In genomic region chrX:109440475-109440874, GRCh38 we compare ENCODE assay signal across 11 cellular contexts. TPM values are rescaled to one million over a fixed set of nuclear protein-coding genes. Genes with fewer than 3 reads are reported as not detected.
DNase-seq lines count a peak whose midpoint lies in the region; ATAC-seq and TF ChIP-seq lines count a peak whose summit lies in the region.
"Had no signal": no experiment of that assay in that cellular context is flagged by ENCODE, and none has a peak within 500 bp of the region (broad histone marks: within the 10 kb centered on the region; RNA-seq: fewer than 3 reads in every experiment).

No MANE protein-coding gene starts in this region.

- DNase-seq in GM12864 (ENCODE audit: low read depth), result peak; percentile 21
- peak; percentile 61 to 77 for DNase-seq in NOMO-1 (lab: John Stamatoyannopoulos, UW; ENCODE audit: unreplicated experiment in 2 of 2)
- no peak for DNase-seq in NK-92 (lab: John Stamatoyannopoulos, UW; ENCODE audit: unreplicated experiment)
- no peak for DNase-seq in DMS 273 treated with DMSO at 0.1 percent for 48 hours (lab: John Stamatoyannopoulos, UW)
- DNase-seq in activated CD4-positive, alpha-beta T cell treated with anti-CD3 and anti-CD28 coated beads for 4 hours, result no peak
- no peak for DNase-seq in activated naive CD8-positive, alpha-beta T cell treated with anti-CD3 and anti-CD28 coated beads for 36 hours
- DNase-seq: NCI-H187, small intestine had no signal

- no peaks in the 10 kb centered on the region for H3K36me3 Mint-ChIP-seq in activated naive CD8-positive, alpha-beta T cell treated with anti-CD3 and anti-CD28 coated beads for 36 hours

- H3K27me3 Mint-ChIP-seq in activated naive CD8-positive, alpha-beta T cell treated with anti-CD3 and anti-CD28 coated beads for 36 hours, result peaks cover under 1% of the 10 kb centered on the region

- no peaks in the 10 kb centered on the region for H3K9me3 Mint-ChIP-seq in activated naive CD8-positive, alpha-beta T cell treated with anti-CD3 and anti-CD28 coated beads for 36 hours

- no peak overlapping the region for H3K4me3 ChIP-seq in GM12864 (ENCODE audit: low read depth, low read length)

- H3K27ac Mint-ChIP-seq in activated naive CD8-positive, alpha-beta T cell treated with anti-CD3 and anti-CD28 coated beads for 36 hours, result no peak overlapping the region
- H3K27ac Mint-ChIP-seq: nephron had no signal

- peak; percentile 74 for ATAC-seq in GM21360 (IDR thresholded peaks at IDR 0.05; ENCODE audit: unreplicated experiment)
- peak; percentile 91 for ATAC-seq in HG03025 (IDR thresholded peaks at IDR 0.05; ENCODE audit: low FRiP score, unreplicated experiment)

- no peak overlapping the region for H3K4me3 Mint-ChIP-seq in activated naive CD8-positive, alpha-beta T cell treated with anti-CD3 and anti-CD28 coated beads for 36 hours
- H3K4me3 Mint-ChIP-seq: nephron had no signal

- no peak for TF ChIP-seq CTCF in GM12864 (IDR thresholded peaks at IDR 0.05; ENCODE audit: low read depth, low read length, missing control alignments)

- H3K4me1 Mint-ChIP-seq in activated naive CD8-positive, alpha-beta T cell treated with anti-CD3 and anti-CD28 coated beads for 36 hours, result no peaks in the 10 kb centered on the region

RNA-seq across cellular contexts. Expression of gene GUCY2F, which starts 41.4 kb away (rescaled TPM):
- not detected for total RNA-seq in activated naive CD8-positive, alpha-beta T cell treated with anti-CD3 and anti-CD28 coated beads for 36 hours

Comparison
In these comparisons a context has a peak if more than half of its experiments do, and no peak if none do; other contexts are left out.
1. DNase-seq: peak in GM12864 (single experiment) and NOMO-1 (2 of 2); none in NK-92 (single experiment), DMS 273 treated with DMSO at 0.1 percent for 48 hours (single experiment), activated CD4-positive, alpha-beta T cell treated with anti-CD3 and anti-CD28 coated beads for 4 hours (0 of 2) and activated naive CD8-positive, alpha-beta T cell treated with anti-CD3 and anti-CD28 coated beads for 36 hours (single experiment).